17 cellular contexts compared by ENCODE assay signal in the genomic region with DNA sequence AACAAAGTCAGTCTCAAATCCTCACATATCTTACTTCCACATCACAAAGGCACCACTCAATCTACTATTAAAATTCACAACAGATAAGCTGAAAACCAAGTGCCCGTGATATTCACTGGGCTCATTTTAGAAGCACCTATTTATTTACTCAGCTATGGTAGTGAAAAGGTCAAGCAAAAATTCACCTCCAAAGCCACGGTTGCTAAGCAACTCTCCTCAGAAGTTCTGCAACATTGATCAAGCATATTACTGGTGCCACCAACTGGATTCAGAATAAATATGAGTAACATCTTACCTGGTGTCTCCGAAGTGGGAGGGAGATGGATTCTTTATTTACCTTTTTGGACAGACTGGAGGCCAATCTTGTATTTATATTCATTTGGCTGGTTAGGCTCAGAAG.
DNase-seq lines count a peak whose midpoint lies in the region; ATAC-seq, FAIRE-seq and TF ChIP-seq lines count a peak whose summit lies in the region.
"Had no signal": no experiment of that assay in that cellular context is flagged by ENCODE, and none has a peak within 500 bp of the region (broad histone marks: within the 10 kb centered on the region; RNA-seq: fewer than 3 reads in every experiment).

No MANE protein-coding gene starts in this region.

- no peaks in the 10 kb centered on the region for H3K27me3 ChIP-seq in K562 (ENCODE audit: control insufficient read depth in 2 of 2, insufficient read depth in 2 of 2, low read length in 2 of 2)
- H3K27me3 ChIP-seq: stomach had no signal

- H3K36me3 ChIP-seq in K562 (ENCODE audit: control insufficient read depth, insufficient read depth, low read length): no peaks in the 10 kb centered on the region
- H3K36me3 ChIP-seq: stomach had no signal

- in situ Hi-C loops in K562 (cut with MboI): no loop called here

- no peak overlapping the region for H3K27ac Mint-ChIP-seq in activated CD4-positive, alpha-beta T cell treated with anti-CD3 and anti-CD28 coated beads, Interleukin-2, amount 10 ng/mL, durations not matched to agents 24 days and 14 days
- H3K27ac Mint-ChIP-seq in activated T-helper 17 cell treated with anti-CD3 and anti-CD28 coated beads, Interleukin-2, amount 50 U/mL, for 72 hours: no peak overlapping the region

- H3K4me1 Mint-ChIP-seq in activated CD4-positive, alpha-beta T cell treated with anti-CD3 and anti-CD28 coated beads, Interleukin-2, amount 10 ng/mL, durations not matched to agents 24 days and 14 days: no peaks in the 10 kb centered on the region
- no peaks in the 10 kb centered on the region for H3K4me1 Mint-ChIP-seq in activated T-helper 17 cell treated with anti-CD3 and anti-CD28 coated beads, Interleukin-2, amount 50 U/mL, for 72 hours

- H3K9me1 ChIP-seq in K562 (ENCODE audit: control insufficient read depth, insufficient read depth, low read length): no peaks in the 10 kb centered on the region

- no peak for TF ChIP-seq RAD21 in K562 (CRISPR knock-in tag; conservative IDR thresholded peaks at IDR 0.05 in 1 of 2, IDR thresholded peaks at IDR 0.05 in 1 of 2)

- no peaks in the 10 kb centered on the region for H3K4me1 ChIP-seq in K562 (replicated peaks in 1 of 2; ENCODE audit: control insufficient read depth in 2 of 2, insufficient read depth in 2 of 2, low read length in 2 of 2)
- H3K4me1 ChIP-seq: stomach had no signal

- TF ChIP-seq POLR2A in K562 (conservative IDR thresholded peaks at IDR 0.05): no peak

- no peaks in the 10 kb centered on the region for H3K36me3 Mint-ChIP-seq in activated CD4-positive, alpha-beta T cell treated with anti-CD3 and anti-CD28 coated beads, Interleukin-2, amount 10 ng/mL, durations not matched to agents 24 days and 14 days (ENCODE audit: low read depth)
- no peaks in the 10 kb centered on the region for H3K36me3 Mint-ChIP-seq in activated T-helper 17 cell treated with anti-CD3 and anti-CD28 coated beads, Interleukin-2, amount 50 U/mL, for 72 hours (ENCODE audit: low read depth)

- no peaks in the 10 kb centered on the region for H3K79me2 ChIP-seq in K562 (ENCODE audit: control insufficient read depth, insufficient read depth, low read length)

- no peaks in the 10 kb centered on the region for H4K20me1 ChIP-seq in K562 (replicated peaks; ENCODE audit: control insufficient read depth, insufficient read depth, low read length)

- no TSS peak for BruUV-seq in K562 (replicated peaks; lab: Mats Ljungman, UMichigan)

- no peak overlapping the region for H3K9ac ChIP-seq in K562 (ENCODE audit: insufficient read depth in 1 of 2, low read depth in 2 of 2, low read length in 2 of 2)

- no peak for TF ChIP-seq EP300 in K562 (IDR thresholded peaks at IDR 0.05; ENCODE audit: low read length)

- ATAC-seq in GM21576 (IDR thresholded peaks at IDR 0.05; ENCODE audit: unreplicated experiment) (peak; percentile 64), K562 (no peak)
- no peak for ATAC-seq in activated T-helper 17 cell treated with anti-CD3 and anti-CD28 coated beads, Interleukin-2, amount 50 U/mL, for 72 hours (replicated peaks)
- ATAC-seq: esophagus mucosa had no signal

- no peak for TF ChIP-seq CTCF in GM10248 (IDR thresholded peaks at IDR 0.05; ENCODE audit: control extremely low read depth, extremely low read depth, low read depth, missing control alignments)
- TF ChIP-seq CTCF in K562 (IDR thresholded peaks at IDR 0.05 in 2 of 3, conservative IDR thresholded peaks at IDR 0.05 in 1 of 3; ENCODE audit: insufficient read depth in 2 of 3, low read depth in 1 of 3, low read length in 3 of 3): no peak

- H3K27me3 Mint-ChIP-seq in activated CD4-positive, alpha-beta T cell treated with anti-CD3 and anti-CD28 coated beads, Interleukin-2, amount 10 ng/mL, durations not matched to agents 24 days and 14 days: no peaks in the 10 kb centered on the region
- H3K27me3 Mint-ChIP-seq in activated T-helper 17 cell treated with anti-CD3 and anti-CD28 coated beads, Interleukin-2, amount 50 U/mL, for 72 hours: no peaks in the 10 kb centered on the region

- WGBS in K562 (ENCODE audit: insufficient coverage, low coverage, missing lambda C conversion rate): 16% methylated on average over 3 of the region's 3 CpGs

- H3K9me3 Mint-ChIP-seq in activated CD4-positive, alpha-beta T cell treated with anti-CD3 and anti-CD28 coated beads, Interleukin-2, amount 10 ng/mL, durations not matched to agents 24 days and 14 days: peaks cover 8% of the 10 kb centered on the region
- peaks cover 3% of the 10 kb centered on the region for H3K9me3 Mint-ChIP-seq in activated T-helper 17 cell treated with anti-CD3 and anti-CD28 coated beads, Interleukin-2, amount 50 U/mL, for 72 hours

- DNase-seq in GM10248 (ENCODE audit: extremely low spot score) (peak; percentile 18), NCI-H146 (lab: John Stamatoyannopoulos, UW) (peak; percentile 95), K562 (ENCODE audit: extremely low read depth in 1 of 4, low spot score in 3 of 4) (no peak), AG08395 (ENCODE audit: low spot score) (no peak), RKO (ENCODE audit: low spot score) (no peak)
- DNase-seq in activated CD4-positive, alpha-beta T cell treated with anti-CD3 and anti-CD28 coated beads, Interleukin-2, amount 10 ng/mL, durations not matched to agents 24 days and 14 days: no peak
- DNase-seq: C1 segment of cervical spinal cord; midbrain; NCI-H1694 treated with DMSO at 0.1 percent for 48 hours; posterior cingulate gyrus; stimulated activated CD4-positive, alpha-beta T cell treated with anti-CD3 and anti-CD28 coated beads, Interleukin-4, amount 100 ng/mL, for 24 hours; stomach had no signal

- no peaks in the 10 kb centered on the region for H3K9me3 ChIP-seq in K562 (replicated peaks; ENCODE audit: control insufficient read depth, insufficient read depth, low read depth, low read length)
- H3K9me3 ChIP-seq: stomach had no signal

- H3K4me3 ChIP-seq in K562: no peak overlapping the region
- H3K4me3 ChIP-seq: stomach had no signal

- intact Hi-C loops in K562 (cut with micrococcal nuclease): no loop called here
- intact Hi-C loops in activated CD4-positive, alpha-beta T cell treated with anti-CD3 and anti-CD28 coated beads, Interleukin-2, amount 10 ng/mL, durations not matched to agents 24 days and 14 days (cut with micrococcal nuclease): no loop called here

- H3K4me2 ChIP-seq in K562 (ENCODE audit: insufficient read depth, low read length): no peak overlapping the region

- no peak for FAIRE-seq in K562 (lab: Jason Lieb, UNC)
- FAIRE-seq: HTR-8/SVneo had no signal

- CTCF ChIA-PET in GM10248 (lab: Yijun Ruan, JAX) (no interaction called here), K562 (lab: Yijun Ruan, JAX; ENCODE audit: low intra/inter-chr PET ratio) (interaction anchor here (0.7 kb wide), 1 partner anchor 997 kb away, joined by 4 read pairs; no protein-coding TSS in a partner anchor)

- H3K4me3 Mint-ChIP-seq in activated CD4-positive, alpha-beta T cell treated with anti-CD3 and anti-CD28 coated beads, Interleukin-2, amount 10 ng/mL, durations not matched to agents 24 days and 14 days: no peak overlapping the region
- H3K4me3 Mint-ChIP-seq in activated T-helper 17 cell treated with anti-CD3 and anti-CD28 coated beads, Interleukin-2, amount 50 U/mL, for 72 hours: no peak overlapping the region

- H3K27ac ChIP-seq in K562 (ENCODE audit: extremely low read depth, low read depth, low read length): no peak overlapping the region
- H3K27ac ChIP-seq: RWPE1, stomach had no signal

- H2AFZ ChIP-seq in K562 (ENCODE audit: low read depth, low read length): no peak overlapping the region

- POLR2A ChIA-PET in GM10248 (lab: Yijun Ruan, JAX) (no interaction called here), K562 (lab: Yijun Ruan, JAX) (no interaction called here)

TF ChIP-seq in K562, 482 proteins besides CTCF, POLR2A, EP300 and RAD21:
- peak; percentile 69 for TF ChIP-seq RFX1 (IDR thresholded peaks at IDR 0.05)
- TF ChIP-seq, protein P1, sequence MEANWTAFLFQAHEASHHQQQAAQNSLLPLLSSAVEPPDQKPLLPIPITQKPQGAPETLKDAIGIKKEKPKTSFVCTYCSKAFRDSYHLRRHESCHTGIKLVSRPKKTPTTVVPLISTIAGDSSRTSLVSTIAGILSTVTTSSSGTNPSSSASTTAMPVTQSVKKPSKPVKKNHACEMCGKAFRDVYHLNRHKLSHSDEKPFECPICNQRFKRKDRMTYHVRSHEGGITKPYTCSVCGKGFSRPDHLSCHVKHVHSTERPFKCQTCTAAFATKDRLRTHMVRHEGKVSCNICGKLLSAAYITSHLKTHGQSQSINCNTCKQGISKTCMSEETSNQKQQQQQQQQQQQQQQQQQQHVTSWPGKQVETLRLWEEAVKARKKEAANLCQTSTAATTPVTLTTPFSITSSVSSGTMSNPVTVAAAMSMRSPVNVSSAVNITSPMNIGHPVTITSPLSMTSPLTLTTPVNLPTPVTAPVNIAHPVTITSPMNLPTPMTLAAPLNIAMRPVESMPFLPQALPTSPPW (CRISPR knock-in tag; IDR thresholded peaks at IDR 0.05): no peak

Comparison
In these comparisons a context has a peak if more than half of its experiments do, and no peak if none do; other contexts are left out.
1. DNase-seq: peak in GM10248 (single experiment) and NCI-H146 (single experiment); none in K562 (0 of 4), AG08395 (single experiment), RKO (single experiment) and activated CD4-positive, alpha-beta T cell treated with anti-CD3 and anti-CD28 coated beads, Interleukin-2, amount 10 ng/mL, durations not matched to agents 24 days and 14 days (single experiment).